Comparison of ENCODE assay signal across 1 cellular context in the genomic region with DNA sequence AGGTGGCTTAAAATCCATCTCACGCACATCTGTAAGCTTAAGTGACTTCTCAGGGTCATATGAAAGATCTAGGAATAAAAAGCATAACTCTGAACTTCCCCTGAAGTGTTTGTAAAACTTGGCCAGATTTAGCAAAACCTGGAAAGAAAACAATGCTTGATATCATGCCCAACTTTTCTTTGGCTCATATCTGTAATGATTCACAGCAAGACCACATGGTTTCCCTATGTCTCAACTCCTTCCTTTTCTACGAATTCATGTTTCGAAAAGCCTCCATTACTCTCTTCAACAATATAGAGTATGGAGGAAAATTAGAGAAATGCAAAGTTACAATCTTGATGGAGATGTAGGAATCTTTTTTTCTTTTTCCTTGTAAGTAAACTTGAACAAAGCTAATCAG.
TF ChIP-seq lines count a peak whose summit lies in the region.

No MANE protein-coding gene starts in this region.

TF ChIP-seq in IMR-90, 13 proteins besides CTCF, POLR2A, EP300 and RAD21 (continued from another document):
- TF ChIP-seq MAFK (IDR thresholded peaks at IDR 0.05; ENCODE audit: low read depth, low read length), result no peak
- TF ChIP-seq, protein P1, sequence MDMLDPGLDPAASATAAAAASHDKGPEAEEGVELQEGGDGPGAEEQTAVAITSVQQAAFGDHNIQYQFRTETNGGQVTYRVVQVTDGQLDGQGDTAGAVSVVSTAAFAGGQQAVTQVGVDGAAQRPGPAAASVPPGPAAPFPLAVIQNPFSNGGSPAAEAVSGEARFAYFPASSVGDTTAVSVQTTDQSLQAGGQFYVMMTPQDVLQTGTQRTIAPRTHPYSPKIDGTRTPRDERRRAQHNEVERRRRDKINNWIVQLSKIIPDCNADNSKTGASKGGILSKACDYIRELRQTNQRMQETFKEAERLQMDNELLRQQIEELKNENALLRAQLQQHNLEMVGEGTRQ (IDR thresholded peaks at IDR 0.05; ENCODE audit: low read depth, low read length), result peak; percentile 49; the same call in 1 of the 2 replicates
- no peak for TF ChIP-seq MAZ (IDR thresholded peaks at IDR 0.05; ENCODE audit: borderline replicate concordance, low read depth, low read length)
- TF ChIP-seq NFE2L2 (IDR thresholded peaks at IDR 0.05; ENCODE audit: low read depth, low read length), result no peak
- no peak for TF ChIP-seq RCOR1 (IDR thresholded peaks at IDR 0.05; ENCODE audit: insufficient replicate concordance, low read length)
- TF ChIP-seq CHD1 (IDR thresholded peaks at IDR 0.05; ENCODE audit: low read depth, low read length), result no peak
- TF ChIP-seq RFX5 (IDR thresholded peaks at IDR 0.05; ENCODE audit: low read depth, low read length), result no peak
- no peak for TF ChIP-seq BHLHE40 (IDR thresholded peaks at IDR 0.05; ENCODE audit: low read depth, low read length)
